In the genomic region with DNA sequence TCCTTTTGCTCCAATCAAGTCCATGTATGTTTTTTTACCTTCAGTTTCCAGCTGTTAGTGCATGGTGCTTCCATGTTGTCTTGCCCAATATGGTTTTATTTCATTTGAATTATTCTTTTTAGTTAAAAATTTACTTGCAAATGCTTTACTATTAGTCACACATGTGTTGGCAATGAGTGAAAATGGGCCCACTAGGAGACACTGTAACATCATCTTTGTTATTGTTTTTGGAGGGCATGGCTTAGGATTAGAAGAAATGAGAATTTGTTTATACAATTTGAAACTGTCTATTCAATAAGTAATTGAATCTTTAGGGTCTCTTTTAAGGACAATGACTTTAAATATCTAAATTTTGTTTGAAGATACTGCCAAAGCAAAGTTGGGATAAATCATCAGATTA, we compare ENCODE assay signal across 1 cellular context.
TF ChIP-seq lines count a peak whose summit lies in the region.

No MANE protein-coding gene starts in this region.

TF ChIP-seq in SK-N-SH, 30 proteins besides CTCF, POLR2A, EP300 and RAD21 (continued from another document):
- TF ChIP-seq, protein P1, sequence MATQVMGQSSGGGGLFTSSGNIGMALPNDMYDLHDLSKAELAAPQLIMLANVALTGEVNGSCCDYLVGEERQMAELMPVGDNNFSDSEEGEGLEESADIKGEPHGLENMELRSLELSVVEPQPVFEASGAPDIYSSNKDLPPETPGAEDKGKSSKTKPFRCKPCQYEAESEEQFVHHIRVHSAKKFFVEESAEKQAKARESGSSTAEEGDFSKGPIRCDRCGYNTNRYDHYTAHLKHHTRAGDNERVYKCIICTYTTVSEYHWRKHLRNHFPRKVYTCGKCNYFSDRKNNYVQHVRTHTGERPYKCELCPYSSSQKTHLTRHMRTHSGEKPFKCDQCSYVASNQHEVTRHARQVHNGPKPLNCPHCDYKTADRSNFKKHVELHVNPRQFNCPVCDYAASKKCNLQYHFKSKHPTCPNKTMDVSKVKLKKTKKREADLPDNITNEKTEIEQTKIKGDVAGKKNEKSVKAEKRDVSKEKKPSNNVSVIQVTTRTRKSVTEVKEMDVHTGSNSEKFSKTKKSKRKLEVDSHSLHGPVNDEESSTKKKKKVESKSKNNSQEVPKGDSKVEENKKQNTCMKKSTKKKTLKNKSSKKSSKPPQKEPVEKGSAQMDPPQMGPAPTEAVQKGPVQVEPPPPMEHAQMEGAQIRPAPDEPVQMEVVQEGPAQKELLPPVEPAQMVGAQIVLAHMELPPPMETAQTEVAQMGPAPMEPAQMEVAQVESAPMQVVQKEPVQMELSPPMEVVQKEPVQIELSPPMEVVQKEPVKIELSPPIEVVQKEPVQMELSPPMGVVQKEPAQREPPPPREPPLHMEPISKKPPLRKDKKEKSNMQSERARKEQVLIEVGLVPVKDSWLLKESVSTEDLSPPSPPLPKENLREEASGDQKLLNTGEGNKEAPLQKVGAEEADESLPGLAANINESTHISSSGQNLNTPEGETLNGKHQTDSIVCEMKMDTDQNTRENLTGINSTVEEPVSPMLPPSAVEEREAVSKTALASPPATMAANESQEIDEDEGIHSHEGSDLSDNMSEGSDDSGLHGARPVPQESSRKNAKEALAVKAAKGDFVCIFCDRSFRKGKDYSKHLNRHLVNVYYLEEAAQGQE (IDR thresholded peaks at IDR 0.05; ENCODE audit: low read depth, low read length): no peak
- TF ChIP-seq RXRA (IDR thresholded peaks at IDR 0.05; ENCODE audit: borderline replicate concordance, low read depth): no peak
- no peak for TF ChIP-seq FOSL2 (IDR thresholded peaks at IDR 0.05; ENCODE audit: borderline replicate concordance, low read depth)
- no peak for TF ChIP-seq MXI1 (IDR thresholded peaks at IDR 0.05; ENCODE audit: low read depth, low read length)
- no peak for TF ChIP-seq TEAD4 (IDR thresholded peaks at IDR 0.05; ENCODE audit: borderline replicate concordance, insufficient read depth)
- TF ChIP-seq POLR2AphosphoS5 (IDR thresholded peaks at IDR 0.05; ENCODE audit: low read depth, low read length): no peak
- TF ChIP-seq MEF2A (IDR thresholded peaks at IDR 0.05; ENCODE audit: borderline replicate concordance, low read depth): no peak
- no peak for TF ChIP-seq GATA2 (CRISPR knock-in tag; IDR thresholded peaks at IDR 0.05)
- no peak for TF ChIP-seq SIN3A (IDR thresholded peaks at IDR 0.05; ENCODE audit: borderline replicate concordance, low read depth, low read length)
TF ChIP-seq in SK-N-SH: peak in this region for 0.
